ENCODE assay signal across 9 cellular contexts in the genomic region with DNA sequence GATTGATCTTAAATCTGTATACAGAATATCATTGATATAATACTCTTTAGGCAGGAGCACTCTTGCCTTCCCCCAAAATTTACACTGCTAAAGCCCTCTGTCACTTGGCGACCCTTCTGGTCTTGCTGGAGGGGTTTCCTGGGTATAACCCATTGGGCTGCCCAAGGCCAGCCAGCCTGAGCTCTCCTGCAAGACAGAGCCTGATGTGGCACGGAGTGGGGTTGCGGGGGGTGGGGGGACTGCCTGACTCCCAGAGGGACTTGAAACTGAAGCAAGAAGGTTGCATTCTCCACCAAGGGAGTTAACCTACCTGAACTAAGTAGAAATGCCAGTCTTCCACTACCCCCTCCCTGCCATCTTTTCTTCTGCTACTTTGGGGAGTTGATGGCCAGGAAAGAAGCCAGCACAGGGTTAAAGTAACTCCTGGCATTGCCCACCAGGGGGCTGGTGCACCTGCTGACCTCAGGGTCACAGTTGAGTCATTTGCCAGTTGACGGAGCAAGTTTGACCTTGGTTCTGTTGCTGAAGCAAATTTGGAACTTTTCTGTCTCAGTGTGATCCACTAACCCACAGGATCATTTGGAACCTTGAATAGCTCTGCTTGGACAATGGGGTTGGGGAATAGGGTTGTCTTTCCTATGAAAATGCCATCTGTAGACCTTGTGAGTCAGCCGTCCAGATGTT.
DNase-seq lines count a peak whose midpoint lies in the region; ATAC-seq and TF ChIP-seq lines count a peak whose summit lies in the region.
"Had no signal": no experiment of that assay in that cellular context is flagged by ENCODE, and none has a peak within 500 bp of the region (broad histone marks: within the 10 kb centered on the region; RNA-seq: fewer than 3 reads in every experiment).

No MANE protein-coding gene starts in this region.

- H3K9me3 Mint-ChIP-seq in activated CD4-positive, alpha-beta memory T cell treated with anti-CD3 and anti-CD28 coated beads for 36 hours: no peaks in the 10 kb centered on the region

- peaks cover 48% of the 10 kb centered on the region for H3K36me3 Mint-ChIP-seq in activated CD4-positive, alpha-beta memory T cell treated with anti-CD3 and anti-CD28 coated beads for 36 hours

- H3K27me3 Mint-ChIP-seq in activated CD4-positive, alpha-beta memory T cell treated with anti-CD3 and anti-CD28 coated beads for 36 hours: no peaks in the 10 kb centered on the region

- POLR2A ChIA-PET in activated CD4-positive, alpha-beta memory T cell treated with anti-CD3 and anti-CD28 coated beads for 36 hours (lab: Charles Lee): interaction anchor here (0.8 kb wide), 1 partner anchor 25 kb away, joined by 3 read pairs; no protein-coding TSS in a partner anchor

- intact Hi-C loops in activated CD4-positive, alpha-beta memory T cell treated with anti-CD3 and anti-CD28 coated beads for 36 hours (cut with micrococcal nuclease): no loop called here

- peak in 1 of 2 donors; percentile 54 for TF ChIP-seq RAD21 in liver (IDR thresholded peaks at IDR 0.05)

- H3K27ac Mint-ChIP-seq in activated CD4-positive, alpha-beta memory T cell treated with anti-CD3 and anti-CD28 coated beads for 36 hours: no peak overlapping the region

- no peak for ATAC-seq in HG02840 (IDR thresholded peaks at IDR 0.05; ENCODE audit: low FRiP score, unreplicated experiment)

- no peaks in the 10 kb centered on the region for H3K9me3 ChIP-seq in liver (ENCODE audit: control insufficient read depth in 4 of 4, low read length in 3 of 4)

- H3K9ac ChIP-seq in liver (ENCODE audit: low read depth in 1 of 2, low read length in 2 of 2): no peak overlapping the region

- peak overlapping the region; percentile 5 for H3K4me3 Mint-ChIP-seq in activated CD4-positive, alpha-beta memory T cell treated with anti-CD3 and anti-CD28 coated beads for 36 hours

- H3K27me3 ChIP-seq in liver (ENCODE audit: control insufficient read depth in 4 of 4, insufficient read depth in 4 of 4, low read length in 3 of 4): no peaks in the 10 kb centered on the region

- CTCF ChIA-PET in activated CD4-positive, alpha-beta memory T cell treated with anti-CD3 and anti-CD28 coated beads for 36 hours (lab: Charles Lee): interaction anchor here (1.2 kb wide), 1 partner anchor 17 kb away, joined by 3 read pairs; no protein-coding TSS in a partner anchor

- TF ChIP-seq CTCF in GM12875 (IDR thresholded peaks at IDR 0.05; ENCODE audit: borderline replicate concordance, insufficient read depth, low read depth, low read length) (peak; percentile 43; the same call in 1 of the 2 replicates), liver (IDR thresholded peaks at IDR 0.05; ENCODE audit: low read depth, low read length, missing input control) (peak; percentile 24)

- no peak overlapping the region for H3K4me3 ChIP-seq in GM12875 (ENCODE audit: low read depth, low read length)
- H3K4me3 ChIP-seq in liver (ENCODE audit: low read depth in 1 of 3, low read length in 3 of 3): no peak overlapping the region

- H3K4me1 Mint-ChIP-seq in activated CD4-positive, alpha-beta memory T cell treated with anti-CD3 and anti-CD28 coated beads for 36 hours (ENCODE audit: low read depth): peaks cover 14% of the 10 kb centered on the region

- peak; percentile 11 for DNase-seq in CD1c-positive myeloid dendritic cell (ENCODE audit: extremely low spot score)
- peak; percentile 40 for DNase-seq in activated CD4-positive, alpha-beta memory T cell treated with anti-CD3 and anti-CD28 coated beads for 36 hours
- DNase-seq in NCI-H82 treated with DMSO at 0.1 percent for 48 hours (lab: John Stamatoyannopoulos, UW; ENCODE audit: unreplicated experiment): no peak
- no peak for DNase-seq in activated gamma-delta T cell (lab: John Stamatoyannopoulos, UW)
- DNase-seq: anterior cingulate cortex, NCI-H524 treated with DMSO at 0.1 percent for 48 hours had no signal

- 78% methylated on average over 5 of the region's 5 CpGs for WGBS in liver

- peaks cover 4 to 42% (median 26%) of the 10 kb centered on the region in 4 donors for H3K4me1 ChIP-seq in liver (ENCODE audit: control insufficient read depth in 4 of 4, insufficient read depth in 4 of 4, low read length in 3 of 4)

- H3K27ac ChIP-seq in liver (ENCODE audit: low read depth in 1 of 2, low read length in 2 of 2): no peak overlapping the region

- H3K36me3 ChIP-seq in liver (ENCODE audit: control insufficient read depth in 4 of 4, insufficient read depth in 3 of 4, low read depth in 1 of 4, low read length in 3 of 4): peaks cover 3 to 54% (median 44%) of the 10 kb centered on the region in 4 donors

TF ChIP-seq in liver, 16 proteins besides CTCF, POLR2A, EP300 and RAD21:
- TF ChIP-seq TAF1 (conservative IDR thresholded peaks at IDR 0.05) (no peak), HNF4G (IDR thresholded peaks at IDR 0.05) (peak; percentile 29), SP1 (IDR thresholded peaks at IDR 0.05) (no peak), RXRA (IDR thresholded peaks at IDR 0.05) (peak in 1 of 2 donors; percentile 63), FOXA2 (IDR thresholded peaks at IDR 0.05) (no peak), HNF4A (conservative IDR thresholded peaks at IDR 0.05) (peak; percentile 25 to 79), YY1 (IDR thresholded peaks at IDR 0.05) (no peak), JUND (IDR thresholded peaks at IDR 0.05) (no peak), NR2F2 (IDR thresholded peaks at IDR 0.05) (peak; percentile 87), FOXA1 (IDR thresholded peaks at IDR 0.05) (no peak), GABPA (IDR thresholded peaks at IDR 0.05 in 1 of 2, conservative IDR thresholded peaks at IDR 0.05 in 1 of 2) (no peak), EGR1 (IDR thresholded peaks at IDR 0.05; ENCODE audit: low read depth in 2 of 2) (no peak)
- TF ChIP-seq, protein P1, sequence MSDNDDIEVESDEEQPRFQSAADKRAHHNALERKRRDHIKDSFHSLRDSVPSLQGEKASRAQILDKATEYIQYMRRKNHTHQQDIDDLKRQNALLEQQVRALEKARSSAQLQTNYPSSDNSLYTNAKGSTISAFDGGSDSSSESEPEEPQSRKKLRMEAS (IDR thresholded peaks at IDR 0.05): no peak
- TF ChIP-seq, protein P2, sequence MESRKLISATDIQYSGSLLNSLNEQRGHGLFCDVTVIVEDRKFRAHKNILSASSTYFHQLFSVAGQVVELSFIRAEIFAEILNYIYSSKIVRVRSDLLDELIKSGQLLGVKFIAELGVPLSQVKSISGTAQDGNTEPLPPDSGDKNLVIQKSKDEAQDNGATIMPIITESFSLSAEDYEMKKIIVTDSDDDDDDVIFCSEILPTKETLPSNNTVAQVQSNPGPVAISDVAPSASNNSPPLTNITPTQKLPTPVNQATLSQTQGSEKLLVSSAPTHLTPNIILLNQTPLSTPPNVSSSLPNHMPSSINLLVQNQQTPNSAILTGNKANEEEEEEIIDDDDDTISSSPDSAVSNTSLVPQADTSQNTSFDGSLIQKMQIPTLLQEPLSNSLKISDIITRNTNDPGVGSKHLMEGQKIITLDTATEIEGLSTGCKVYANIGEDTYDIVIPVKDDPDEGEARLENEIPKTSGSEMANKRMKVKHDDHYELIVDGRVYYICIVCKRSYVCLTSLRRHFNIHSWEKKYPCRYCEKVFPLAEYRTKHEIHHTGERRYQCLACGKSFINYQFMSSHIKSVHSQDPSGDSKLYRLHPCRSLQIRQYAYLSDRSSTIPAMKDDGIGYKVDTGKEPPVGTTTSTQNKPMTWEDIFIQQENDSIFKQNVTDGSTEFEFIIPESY (IDR thresholded peaks at IDR 0.05): no peak
- TF ChIP-seq, protein P3, sequence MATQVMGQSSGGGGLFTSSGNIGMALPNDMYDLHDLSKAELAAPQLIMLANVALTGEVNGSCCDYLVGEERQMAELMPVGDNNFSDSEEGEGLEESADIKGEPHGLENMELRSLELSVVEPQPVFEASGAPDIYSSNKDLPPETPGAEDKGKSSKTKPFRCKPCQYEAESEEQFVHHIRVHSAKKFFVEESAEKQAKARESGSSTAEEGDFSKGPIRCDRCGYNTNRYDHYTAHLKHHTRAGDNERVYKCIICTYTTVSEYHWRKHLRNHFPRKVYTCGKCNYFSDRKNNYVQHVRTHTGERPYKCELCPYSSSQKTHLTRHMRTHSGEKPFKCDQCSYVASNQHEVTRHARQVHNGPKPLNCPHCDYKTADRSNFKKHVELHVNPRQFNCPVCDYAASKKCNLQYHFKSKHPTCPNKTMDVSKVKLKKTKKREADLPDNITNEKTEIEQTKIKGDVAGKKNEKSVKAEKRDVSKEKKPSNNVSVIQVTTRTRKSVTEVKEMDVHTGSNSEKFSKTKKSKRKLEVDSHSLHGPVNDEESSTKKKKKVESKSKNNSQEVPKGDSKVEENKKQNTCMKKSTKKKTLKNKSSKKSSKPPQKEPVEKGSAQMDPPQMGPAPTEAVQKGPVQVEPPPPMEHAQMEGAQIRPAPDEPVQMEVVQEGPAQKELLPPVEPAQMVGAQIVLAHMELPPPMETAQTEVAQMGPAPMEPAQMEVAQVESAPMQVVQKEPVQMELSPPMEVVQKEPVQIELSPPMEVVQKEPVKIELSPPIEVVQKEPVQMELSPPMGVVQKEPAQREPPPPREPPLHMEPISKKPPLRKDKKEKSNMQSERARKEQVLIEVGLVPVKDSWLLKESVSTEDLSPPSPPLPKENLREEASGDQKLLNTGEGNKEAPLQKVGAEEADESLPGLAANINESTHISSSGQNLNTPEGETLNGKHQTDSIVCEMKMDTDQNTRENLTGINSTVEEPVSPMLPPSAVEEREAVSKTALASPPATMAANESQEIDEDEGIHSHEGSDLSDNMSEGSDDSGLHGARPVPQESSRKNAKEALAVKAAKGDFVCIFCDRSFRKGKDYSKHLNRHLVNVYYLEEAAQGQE (IDR thresholded peaks at IDR 0.05): no peak
- TF ChIP-seq, protein P4, sequence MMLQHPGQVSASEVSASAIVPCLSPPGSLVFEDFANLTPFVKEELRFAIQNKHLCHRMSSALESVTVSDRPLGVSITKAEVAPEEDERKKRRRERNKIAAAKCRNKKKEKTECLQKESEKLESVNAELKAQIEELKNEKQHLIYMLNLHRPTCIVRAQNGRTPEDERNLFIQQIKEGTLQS (IDR thresholded peaks at IDR 0.05): no peak

Comparison
In these comparisons a context has a peak if more than half of its experiments do, and no peak if none do; other contexts are left out.
1. DNase-seq: peak in CD1c-positive myeloid dendritic cell (single experiment) and activated CD4-positive, alpha-beta memory T cell treated with anti-CD3 and anti-CD28 coated beads for 36 hours (single experiment); none in NCI-H82 treated with DMSO at 0.1 percent for 48 hours (single experiment) and activated gamma-delta T cell (single experiment).